8 cellular contexts compared by ENCODE assay signal in genomic region chr3:183698318-183698731, GRCh38. TPM values are rescaled to one million over a fixed set of nuclear protein-coding genes. Genes with fewer than 3 reads are reported as not detected.
DNase-seq lines count a peak whose midpoint lies in the region; ATAC-seq and TF ChIP-seq lines count a peak whose summit lies in the region.

No MANE protein-coding gene starts in this region.

- H3K4me3 ChIP-seq in LNCaP clone FGC (ENCODE audit: low read depth, low read length) (peak overlapping the region; percentile 97), mucosa of stomach (ENCODE audit: low read length) (peak overlapping the region; percentile 84)

- CTCF ChIA-PET in activated CD4-positive, alpha-beta memory T cell treated with anti-CD3 and anti-CD28 coated beads for 36 hours (lab: Charles Lee): interaction anchor here (1.3 to 1.9 kb wide), 4 partner anchors 62 to 229 kb away, joined by 3 to 7 read pairs (median 6); no protein-coding TSS in a partner anchor

- no peaks in the 10 kb centered on the region for H3K9me3 Mint-ChIP-seq in activated CD4-positive, alpha-beta memory T cell treated with anti-CD3 and anti-CD28 coated beads for 36 hours

- peak overlapping the region; percentile 92 for H3K9ac ChIP-seq in mucosa of stomach (ENCODE audit: low read length)

- H3K27me3 ChIP-seq in mucosa of stomach (ENCODE audit: control insufficient read depth, insufficient read depth, low read length): no peaks in the 10 kb centered on the region

- H3K27ac Mint-ChIP-seq in activated CD4-positive, alpha-beta memory T cell treated with anti-CD3 and anti-CD28 coated beads for 36 hours: peak overlapping the region; percentile 84

- peaks cover 36% of the 10 kb centered on the region for H3K4me1 Mint-ChIP-seq in activated CD4-positive, alpha-beta memory T cell treated with anti-CD3 and anti-CD28 coated beads for 36 hours (ENCODE audit: low read depth)

- no peaks in the 10 kb centered on the region for H3K27me3 Mint-ChIP-seq in activated CD4-positive, alpha-beta memory T cell treated with anti-CD3 and anti-CD28 coated beads for 36 hours

- no peaks in the 10 kb centered on the region for H3K9me3 ChIP-seq in mucosa of stomach (ENCODE audit: control insufficient read depth, low read length)

- H3K4me1 ChIP-seq in mucosa of stomach (ENCODE audit: control insufficient read depth, insufficient read depth, low read length): peaks cover 12% of the 10 kb centered on the region

- peak overlapping the region; percentile 82 for H3K4me3 Mint-ChIP-seq in activated CD4-positive, alpha-beta memory T cell treated with anti-CD3 and anti-CD28 coated beads for 36 hours

- peaks cover 19% of the 10 kb centered on the region for H3K36me3 Mint-ChIP-seq in activated CD4-positive, alpha-beta memory T cell treated with anti-CD3 and anti-CD28 coated beads for 36 hours

- POLR2A ChIA-PET in activated CD4-positive, alpha-beta memory T cell treated with anti-CD3 and anti-CD28 coated beads for 36 hours (lab: Charles Lee): interaction anchor here (1.0 to 4.5 kb wide), 7 partner anchors 62 to 271 kb away, joined by 3 to 49 read pairs (median 4); partner anchors contain the start of genes KLHL24 and PARL

- DNase-seq in NCI-H1417 (lab: John Stamatoyannopoulos, UW) (peak in 2 of 3 experiments; percentile 40 to 84), NCI-H1417 treated with DMSO at 0.1 percent for 48 hours (lab: John Stamatoyannopoulos, UW) (no peak), LNCaP clone FGC (ENCODE audit: low read depth) (no peak), superior temporal gyrus (ENCODE audit: extremely low spot score) (peak; percentile 74)
- DNase-seq in activated CD4-positive, alpha-beta memory T cell treated with anti-CD3 and anti-CD28 coated beads for 36 hours: peak; percentile 49

- H3K36me3 ChIP-seq in mucosa of stomach (ENCODE audit: control insufficient read depth, insufficient read depth, low read length): no peaks in the 10 kb centered on the region

- intact Hi-C loops in activated CD4-positive, alpha-beta memory T cell treated with anti-CD3 and anti-CD28 coated beads for 36 hours (cut with micrococcal nuclease): loop anchor here (1.0 to 10.0 kb wide), 5 partner anchors 144 to 596 kb away; partner anchors contain the start of genes AP2M1, KLHL6 and PSMD2

- no peak for TF ChIP-seq CTCF in LNCaP clone FGC (IDR thresholded peaks at IDR 0.05; ENCODE audit: control insufficient read depth, extremely low read depth, insufficient read depth)

- ATAC-seq in GM21786 (IDR thresholded peaks at IDR 0.05; ENCODE audit: unreplicated experiment) (peak; percentile 28), esophagus mucosa (peak; percentile 33)

RNA-seq across cellular contexts. Expression of gene YEATS2, which starts 0.7 kb away (rescaled TPM):
- total RNA-seq in activated CD4-positive, alpha-beta memory T cell treated with anti-CD3 and anti-CD28 coated beads for 36 hours: 10 to 100 TPM; 45.4 to 48.8 TPM
- total RNA-seq in esophagus mucosa: 13.2 TPM

Comparison
In these comparisons a context has a peak if more than half of its experiments do, and no peak if none do; other contexts are left out.
1. DNase-seq: peak in NCI-H1417 (2 of 3), activated CD4-positive, alpha-beta memory T cell treated with anti-CD3 and anti-CD28 coated beads for 36 hours (single experiment) and superior temporal gyrus (single experiment); none in NCI-H1417 treated with DMSO at 0.1 percent for 48 hours (single experiment) and LNCaP clone FGC (single experiment).